1 cellular context compared by ENCODE assay signal in the genomic region with DNA sequence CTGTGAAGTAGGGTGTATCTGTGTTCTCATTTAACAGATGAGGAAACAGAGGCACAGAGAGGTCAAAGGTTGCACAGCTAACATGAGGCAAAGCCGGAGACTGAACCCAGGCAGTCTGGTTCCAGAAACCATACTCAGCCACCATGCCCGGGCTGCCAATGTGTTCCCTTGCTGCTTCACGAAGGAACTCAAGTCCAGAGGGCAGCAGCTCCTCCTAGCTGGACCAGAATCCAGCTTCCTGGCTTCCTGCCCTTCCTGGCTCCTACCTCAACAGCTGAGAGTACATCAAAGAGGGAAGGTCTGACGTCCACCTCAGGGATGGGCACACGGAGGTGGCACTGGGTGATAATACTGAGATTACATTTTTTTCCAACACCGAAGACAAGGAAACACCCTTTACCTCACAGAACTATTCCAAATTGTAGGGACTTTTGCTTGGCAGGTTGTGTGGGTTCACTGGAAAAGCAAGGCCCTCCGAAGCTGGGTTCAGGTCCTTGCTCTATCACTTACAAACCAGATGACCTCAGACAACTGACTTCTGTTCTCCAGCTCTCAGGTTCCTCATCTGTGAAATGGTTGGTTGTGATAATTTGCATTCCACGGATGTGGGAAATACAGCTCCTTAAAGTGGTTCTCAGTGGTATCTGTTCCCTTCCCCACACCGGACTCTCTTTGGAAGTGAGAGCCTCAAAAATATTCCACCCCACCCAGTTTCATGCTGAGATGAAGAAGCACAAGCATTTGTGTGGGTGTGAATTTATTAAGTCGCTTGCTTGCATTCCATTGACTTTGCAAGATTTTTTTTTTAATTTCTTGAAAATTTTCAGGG.
TF ChIP-seq lines count a peak whose summit lies in the region.

No MANE protein-coding gene starts in this region.

TF ChIP-seq in GM12878, 131 proteins besides CTCF, POLR2A, EP300 and RAD21 (continued from another document):
- TF ChIP-seq, protein P1, sequence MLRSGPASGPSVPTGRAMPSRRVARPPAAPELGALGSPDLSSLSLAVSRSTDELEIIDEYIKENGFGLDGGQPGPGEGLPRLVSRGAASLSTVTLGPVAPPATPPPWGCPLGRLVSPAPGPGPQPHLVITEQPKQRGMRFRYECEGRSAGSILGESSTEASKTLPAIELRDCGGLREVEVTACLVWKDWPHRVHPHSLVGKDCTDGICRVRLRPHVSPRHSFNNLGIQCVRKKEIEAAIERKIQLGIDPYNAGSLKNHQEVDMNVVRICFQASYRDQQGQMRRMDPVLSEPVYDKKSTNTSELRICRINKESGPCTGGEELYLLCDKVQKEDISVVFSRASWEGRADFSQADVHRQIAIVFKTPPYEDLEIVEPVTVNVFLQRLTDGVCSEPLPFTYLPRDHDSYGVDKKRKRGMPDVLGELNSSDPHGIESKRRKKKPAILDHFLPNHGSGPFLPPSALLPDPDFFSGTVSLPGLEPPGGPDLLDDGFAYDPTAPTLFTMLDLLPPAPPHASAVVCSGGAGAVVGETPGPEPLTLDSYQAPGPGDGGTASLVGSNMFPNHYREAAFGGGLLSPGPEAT (IDR thresholded peaks at IDR 0.05; ENCODE audit: low read depth), result peak; percentile 54; the same call in 1 of the 2 replicates
- TF ChIP-seq STAT3 (IDR thresholded peaks at IDR 0.05; ENCODE audit: low read depth, low read length) (no peak), MEF2B (IDR thresholded peaks at IDR 0.05; ENCODE audit: partially characterized antibody, poor library complexity, severe bottlenecking) (peak; percentile 18), IKZF2 (IDR thresholded peaks at IDR 0.05) (peak; percentile 55 to 58; a peak in 3 of 4 replicates)
